7 cellular contexts compared by ENCODE assay signal in the genomic region with DNA sequence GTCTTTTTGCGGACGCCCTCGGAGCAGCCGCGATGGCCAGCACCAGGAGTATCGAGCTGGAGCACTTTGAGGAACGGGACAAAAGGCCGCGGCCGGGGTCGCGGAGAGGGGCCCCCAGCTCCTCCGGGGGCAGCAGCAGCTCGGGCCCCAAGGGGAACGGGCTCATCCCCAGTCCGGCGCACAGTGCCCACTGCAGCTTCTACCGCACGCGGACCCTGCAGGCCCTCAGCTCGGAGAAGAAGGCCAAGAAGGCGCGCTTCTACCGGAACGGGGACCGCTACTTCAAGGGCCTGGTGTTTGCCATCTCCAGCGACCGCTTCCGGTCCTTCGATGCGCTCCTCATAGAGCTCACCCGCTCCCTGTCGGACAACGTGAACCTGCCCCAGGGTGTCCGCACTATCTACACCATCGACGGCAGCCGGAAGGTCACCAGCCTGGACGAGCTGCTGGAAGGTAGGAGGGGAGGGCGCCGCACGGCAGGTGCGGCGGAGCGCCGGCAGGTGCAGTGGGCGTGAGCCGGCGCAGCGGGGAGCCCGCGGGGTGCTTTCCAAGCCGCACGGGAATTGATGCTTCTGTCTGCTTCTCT. TPM values are rescaled to one million over a fixed set of nuclear protein-coding genes. Genes with fewer than 3 reads are reported as not detected.
A peak's percentile ranks its signal among the peaks of the same experiment; 100 is the strongest.
DNase-seq lines count a peak whose midpoint lies in the region; ATAC-seq, FAIRE-seq and TF ChIP-seq lines count a peak whose summit lies in the region.

No MANE protein-coding gene starts in this region.

- no peaks in the 10 kb centered on the region for H4K20me1 ChIP-seq in GM12878 (ENCODE audit: control insufficient read depth, insufficient read depth)

- SMC1A ChIA-PET in GM12878 (lab: Charles Lee; ENCODE audit: uncharacterized antibody, unreplicated experiment): no interaction called here

- H3K4me1 ChIP-seq in HEK293 (ENCODE audit: control insufficient read depth, insufficient read depth, low read length) (peaks cover 15% of the 10 kb centered on the region), GM12878 (ENCODE audit: control insufficient read depth, insufficient read depth, low read length) (peaks cover 4% of the 10 kb centered on the region), iPS-18a (ENCODE audit: control insufficient read depth, low read depth, low read length) (peaks cover 10% of the 10 kb centered on the region), skeletal muscle satellite cell (ENCODE audit: control insufficient read depth, insufficient read depth, low read length) (peaks cover 23% of the 10 kb centered on the region)

- ATAC-seq in GM12878: peak; percentile 35

- H3K4me2 ChIP-seq in GM12878 (ENCODE audit: control insufficient read depth, insufficient read depth) (peak overlapping the region; percentile 59; the same call in 1 of the 2 replicates), skeletal muscle satellite cell (ENCODE audit: low read length) (peak overlapping the region; percentile 92)

- H3K27ac ChIP-seq in HEK293 (ENCODE audit: extremely low read depth, low read depth, low read length) (peak overlapping the region; percentile 82; the same call in 1 of the 2 replicates), GM12878 (ENCODE audit: control insufficient read depth, insufficient read depth) (no peak overlapping the region), iPS-18a (ENCODE audit: low read length) (no peak overlapping the region)

- H2AFZ ChIP-seq in GM12878 (ENCODE audit: control insufficient read depth, low read depth, low read length): no peak overlapping the region

- RAD21 ChIA-PET in GM12878 (lab: Charles Lee; ENCODE audit: unreplicated experiment): no interaction called here

- DNase-seq in GM10248 (ENCODE audit: extremely low spot score) (peak; percentile 32), NCI-H526 (lab: John Stamatoyannopoulos, UW) (peak; percentile 50 to 81), GM12878 (ENCODE audit: low read depth, low spot score) (no peak), hippocampal formation (lab: John Stamatoyannopoulos, UW) (no peak)

- no peak for TF ChIP-seq POLR2A in GM12878 (IDR thresholded peaks at IDR 0.05; ENCODE audit: low read depth, low read length)

- H3K9ac ChIP-seq in GM12878 (ENCODE audit: control insufficient read depth, insufficient read depth, low read length) (no peak overlapping the region), iPS-18a (ENCODE audit: low read length) (no peak overlapping the region), skeletal muscle satellite cell (ENCODE audit: low read depth, low read length) (peak overlapping the region; percentile 86)

- no peaks in the 10 kb centered on the region for H3K36me3 ChIP-seq in HEK293 (ENCODE audit: control insufficient read depth in 2 of 2, insufficient read depth in 1 of 2, low read length in 2 of 2)
- H3K36me3 ChIP-seq in GM12878 (ENCODE audit: control insufficient read depth in 2 of 2, insufficient read depth in 2 of 2, low read length in 1 of 2): no peaks in the 10 kb centered on the region
- H3K36me3 ChIP-seq in iPS-18a (ENCODE audit: control insufficient read depth, low read depth, low read length): no peaks in the 10 kb centered on the region
- no peaks in the 10 kb centered on the region for H3K36me3 ChIP-seq in skeletal muscle satellite cell (ENCODE audit: insufficient read depth, low read length)

- no peak for TF ChIP-seq EP300 in GM12878 (IDR thresholded peaks at IDR 0.05; ENCODE audit: borderline replicate concordance in 1 of 2, control insufficient read depth in 1 of 2, low read depth in 2 of 2, low read length in 2 of 2)

- H3K4me3 ChIP-seq in HEK293 (ENCODE audit: low read depth, low read length) (peak overlapping the region; percentile 61), GM12878 (no peak overlapping the region), iPS-18a (ENCODE audit: low read length) (peak overlapping the region; percentile 57), skeletal muscle satellite cell (ENCODE audit: low read length) (peak overlapping the region; percentile 78)

- FAIRE-seq in GM12878 (lab: Jason Lieb, UNC): no peak

- no TSS peak for BruUV-seq in GM12878 (replicated peaks; lab: Mats Ljungman, UMichigan)

- no peaks in the 10 kb centered on the region for H3K79me2 ChIP-seq in GM12878 (ENCODE audit: control insufficient read depth, insufficient read depth, low read length)

- TF ChIP-seq CTCF in GM10248 (IDR thresholded peaks at IDR 0.05; ENCODE audit: control extremely low read depth, extremely low read depth, low read depth, missing control alignments) (no peak), HEK293 (tag by site-specific recombination; IDR thresholded peaks at IDR 0.05) (0 out of 2 replicates have a peak, but pooled peaks have one; percentile 10), GM12878 (IDR thresholded peaks at IDR 0.05 in 2 of 3, conservative IDR thresholded peaks at IDR 0.05 in 1 of 3; ENCODE audit: control insufficient read depth in 2 of 3, extremely low read depth in 1 of 3, insufficient read depth in 1 of 3, low read depth in 3 of 3, low read length in 3 of 3) (no peak)

- CTCF ChIA-PET in GM10248 (lab: Yijun Ruan, JAX): interaction anchor here (1.2 to 1.8 kb wide), 3 partner anchors 11 to 164 kb away, joined by 3 to 4 read pairs (median 3); no protein-coding TSS in a partner anchor
- CTCF ChIA-PET in HEK293 (lab: Yijun Ruan, JAX): interaction anchor here (0.8 to 1.3 kb wide), 3 partner anchors 69 to 131 kb away, joined by 3 read pairs; no protein-coding TSS in a partner anchor
- CTCF ChIA-PET in GM12878 (lab: Yijun Ruan, JAX): no interaction called here

- POLR2A ChIA-PET in GM10248 (lab: Yijun Ruan, JAX) (no interaction called here), HEK293 (lab: Yijun Ruan, JAX) (no interaction called here), GM12878 (lab: Charles Lee) (no interaction called here)

- intact Hi-C loops in GM12878 (cut with micrococcal nuclease; ENCODE audit: unreplicated experiment): no loop called here

- TF ChIP-seq RAD21 in GM12878 (IDR thresholded peaks at IDR 0.05; ENCODE audit: insufficient read depth, low read depth, low read length): no peak

- H3K27me3 ChIP-seq in GM12878 (replicated peaks in 1 of 2; ENCODE audit: control insufficient read depth in 2 of 2, insufficient read depth in 2 of 2, low read length in 1 of 2): peaks cover 5 to 18% of the 10 kb centered on the region in 2 experiments; a peak in 3 of 4 replicates
- H3K27me3 ChIP-seq in iPS-18a (ENCODE audit: control insufficient read depth, insufficient read depth, low read length): peaks cover 47% of the 10 kb centered on the region
- no peaks in the 10 kb centered on the region for H3K27me3 ChIP-seq in skeletal muscle satellite cell (ENCODE audit: control insufficient read depth, insufficient read depth, low read length)

- H3K9me3 ChIP-seq in HEK293 (ENCODE audit: control insufficient read depth, insufficient read depth, low read depth, low read length) (no peaks in the 10 kb centered on the region), GM12878 (replicated peaks; ENCODE audit: control insufficient read depth, insufficient read depth, low read length) (peaks cover 4% of the 10 kb centered on the region; the same call in 2 of the 3 replicates), iPS-18a (ENCODE audit: control insufficient read depth, low read depth, low read length) (no peaks in the 10 kb centered on the region), skeletal muscle satellite cell (replicated peaks; ENCODE audit: low read length) (no peaks in the 10 kb centered on the region)

- WGBS in GM12878 (ENCODE audit: insufficient coverage, insufficient replicate concordance, low lambda C conversion rate, missing lambda C conversion rate): 1% methylated on average over 45 of the region's 54 CpGs

- in situ Hi-C loops in GM12878 (cut with MboI): no loop called here

TF ChIP-seq in HEK293, 187 proteins besides CTCF, POLR2A, EP300 and RAD21 (continues in another document):
- no peak for TF ChIP-seq ZNF514 (tag by site-specific recombination; IDR thresholded peaks at IDR 0.05)
- TF ChIP-seq ZNF274 (IDR thresholded peaks at IDR 0.05; ENCODE audit: low read length): no peak
- no peak for TF ChIP-seq ZNF274 (tag by site-specific recombination; IDR thresholded peaks at IDR 0.05; ENCODE audit: borderline replicate concordance)
- TF ChIP-seq ZNF302 (tag by site-specific recombination; IDR thresholded peaks at IDR 0.05; ENCODE audit: low read depth): no peak

TF ChIP-seq in GM12878, 131 proteins besides CTCF, POLR2A, EP300 and RAD21 (continues in another document):
- TF ChIP-seq MTA3 (IDR thresholded peaks at IDR 0.05; ENCODE audit: borderline replicate concordance, low read length) (no peak), DPF2 (IDR thresholded peaks at IDR 0.05) (no peak), STAT3 (IDR thresholded peaks at IDR 0.05; ENCODE audit: low read depth, low read length) (no peak), WRNIP1 (IDR thresholded peaks at IDR 0.05; ENCODE audit: borderline replicate concordance, low read depth, low read length) (no peak), SPI1 (IDR thresholded peaks at IDR 0.05; ENCODE audit: borderline replicate concordance, insufficient read depth, low read depth, low read length) (no peak), CEBPB (IDR thresholded peaks at IDR 0.05; ENCODE audit: borderline replicate concordance in 1 of 2, low read depth in 2 of 2, low read length in 2 of 2) (no peak), NFIC (IDR thresholded peaks at IDR 0.05; ENCODE audit: low read depth, low read length) (no peak), TCF3 (IDR thresholded peaks at IDR 0.05; ENCODE audit: borderline replicate concordance, insufficient read depth, low read depth, low read length) (no peak)

RNA-seq across cellular contexts. Expression of gene DCLK2, which starts 0.8 kb away (rescaled TPM):
- total RNA-seq in GM12878 (2013; cell fraction: nucleolus; rRNA removed): not detected in 2 replicates
- total RNA-seq in GM12878 (2014; rRNA removed) (not detected in 2 replicates), GM12878 (2014; rRNA removed; fragmentation: Illumina TruSeq; extraction: Trizol) (not detected in 2 replicates), GM12878 (2021) (not detected in 2 replicates)
- not detected for polyA plus RNA-seq in GM12878 (2011; ENCODE audit: low read depth)
- polyA plus RNA-seq in GM12878 (2011; rRNA removed) (not detected in 2 replicates), GM12878 (2014; fragmentation: Illumina TruSeq; extraction: Trizol) (not detected in 2 replicates), GM12878 (2014; fragmentation: Nextera tagmentation; extraction: Ambion mirVana) (not detected), GM12878 (2014; rRNA removed) (not detected in 2 replicates), GM12878 (2016; fragmentation: Nextera tagmentation; extraction: Ambion mirVana) (not detected)
- not detected in 2 replicates for polyA plus RNA-seq in GM12878 (2011; cell fraction: cytosol; rRNA removed)
- polyA plus RNA-seq in GM12878 (2011; cell fraction: nucleus; rRNA removed): not detected in 2 replicates
- 0.19 TPM in 1 of 2 replicates, not detected in the other for polyA plus RNA-seq in GM12878 (2012)
- not detected in 2 replicates for polyA minus RNA-seq in GM12878 (2011; rRNA and poly(A)+ RNA removed)
- not detected in 2 replicates for polyA minus RNA-seq in GM12878 (2011; cell fraction: cytosol; rRNA and poly(A)+ RNA removed)
- polyA minus RNA-seq in GM12878 (2011; cell fraction: nucleus; rRNA and poly(A)+ RNA removed): not detected in 2 replicates
- 3.5 and 5.3 TPM in 2 replicates for total RNA-seq in skeletal muscle satellite cell (2012; rRNA removed)

Comparison
In these comparisons a context has a peak if more than half of its experiments do, and no peak if none do; other contexts are left out.
1. DNase-seq: peak in GM10248 (single experiment) and NCI-H526 (2 of 2); none in GM12878 (single experiment) and hippocampal formation (0 of 2).